ENCODE assay signal across 8 cellular contexts in genomic region chr12:106135781-106136180, GRCh38. TPM values are rescaled to one million over a fixed set of nuclear protein-coding genes. Genes with fewer than 3 reads are reported as not detected.
DNase-seq lines count a peak whose midpoint lies in the region; ATAC-seq and TF ChIP-seq lines count a peak whose summit lies in the region.

No MANE protein-coding gene starts in this region.

- no peaks in the 10 kb centered on the region for H3K9me3 ChIP-seq in mesodermal cell (ENCODE audit: control insufficient read depth, low read length)

- H3K27ac ChIP-seq in coronary artery = peak overlapping the region; percentile 97 to 98
- peak overlapping the region; percentile 6 for H3K27ac ChIP-seq in mesodermal cell (ENCODE audit: low read depth, low read length, severe bottlenecking)

- H3K4me3 Mint-ChIP-seq in natural killer cell treated with Interleukin-12 subunit alpha and Interleukin-12 subunit beta and Interleukin-15 and Interleukin-18, amount 100 ng/mL, for 72 hours = peak overlapping the region; percentile 46
- H3K4me3 Mint-ChIP-seq in natural killer cell = no peak overlapping the region

- no peaks in the 10 kb centered on the region for H3K9me3 Mint-ChIP-seq in natural killer cell treated with Interleukin-12 subunit alpha and Interleukin-12 subunit beta and Interleukin-15 and Interleukin-18, amount 100 ng/mL, for 72 hours
- no peaks in the 10 kb centered on the region for H3K9me3 Mint-ChIP-seq in natural killer cell

- H3K36me3 Mint-ChIP-seq in natural killer cell treated with Interleukin-12 subunit alpha and Interleukin-12 subunit beta and Interleukin-15 and Interleukin-18, amount 100 ng/mL, for 72 hours = peaks cover 5% of the 10 kb centered on the region
- no peaks in the 10 kb centered on the region for H3K36me3 Mint-ChIP-seq in natural killer cell

- intact Hi-C loops in natural killer cell (cut with micrococcal nuclease) = loop anchor here (1.0 to 2.0 kb wide), 2 partner anchors 431 to 715 kb away; no protein-coding TSS in a partner anchor

- ATAC-seq in natural killer cell treated with Interleukin-12 subunit alpha and Interleukin-12 subunit beta and Interleukin-15 and Interleukin-18, amount 100 ng/mL, for 72 hours = no peak
- ATAC-seq in natural killer cell (no peak), HG03039 (IDR thresholded peaks at IDR 0.05; ENCODE audit: unreplicated experiment) (no peak)
- no peak for ATAC-seq in stimulated activated naive CD8-positive, alpha-beta T cell treated with anti-CD3 and anti-CD28 coated beads, Interleukin-15, Interleukin-2, amounts not matched to agents 100 U/mL and 50 U/mL, for 24 hours

- DNase-seq in natural killer cell treated with Interleukin-12 subunit alpha and Interleukin-12 subunit beta and Interleukin-15 and Interleukin-18, amount 100 ng/mL, for 72 hours (ENCODE audit: low spot score) = no peak
- DNase-seq in natural killer cell = no peak
- DNase-seq in coronary artery (ENCODE audit: low spot score) = no peak
- no peak for DNase-seq in stimulated activated naive CD8-positive, alpha-beta T cell treated with anti-CD3 and anti-CD28 coated beads, Interleukin-15, Interleukin-2, amounts not matched to agents 100 U/mL and 50 U/mL, for 24 hours
- no peak for DNase-seq in T-helper 2 cell
- no peak for DNase-seq in NCI-H345 treated with DMSO at 0.1 percent for 48 hours (lab: John Stamatoyannopoulos, UW; ENCODE audit: unreplicated experiment)

- H3K4me3 ChIP-seq in coronary artery (peak overlapping the region; percentile 77), mesodermal cell (ENCODE audit: extremely low read depth, insufficient read depth, low read length, poor library complexity, severe bottlenecking) (peak overlapping the region; percentile 89)

- H3K27me3 Mint-ChIP-seq in natural killer cell treated with Interleukin-12 subunit alpha and Interleukin-12 subunit beta and Interleukin-15 and Interleukin-18, amount 100 ng/mL, for 72 hours = peaks cover 39 to 53% of the 10 kb centered on the region in 2 donors
- peaks cover 43 to 64% of the 10 kb centered on the region in 2 donors for H3K27me3 Mint-ChIP-seq in natural killer cell (ENCODE audit: low read depth in 2 of 2)

- H3K4me1 ChIP-seq in mesodermal cell (ENCODE audit: control insufficient read depth, insufficient read depth, low read length, poor library complexity, severe bottlenecking) = peaks cover 47% of the 10 kb centered on the region

- TF ChIP-seq CTCF in natural killer cell (IDR thresholded peaks at IDR 0.05) (no peak), coronary artery (IDR thresholded peaks at IDR 0.05) (no peak)

- peaks cover 16 to 47% of the 10 kb centered on the region in 2 donors for H3K4me1 Mint-ChIP-seq in natural killer cell treated with Interleukin-12 subunit alpha and Interleukin-12 subunit beta and Interleukin-15 and Interleukin-18, amount 100 ng/mL, for 72 hours (ENCODE audit: low read depth in 2 of 2)
- H3K4me1 Mint-ChIP-seq in natural killer cell = peaks cover 0 to 28% of the 10 kb centered on the region in 2 donors

- H3K27ac Mint-ChIP-seq in natural killer cell treated with Interleukin-12 subunit alpha and Interleukin-12 subunit beta and Interleukin-15 and Interleukin-18, amount 100 ng/mL, for 72 hours = peak overlapping the region in 1 of 2 donors; percentile 46
- no peak overlapping the region for H3K27ac Mint-ChIP-seq in natural killer cell

- WGBS in mesodermal cell (ENCODE audit: insufficient coverage in 2 of 2), 2 experiments = 38% methylated on average over 2 of the region's 4 CpGs; no CpG with 5 or more reads in 1 of the 2 experiments

- H3K36me3 ChIP-seq in mesodermal cell (ENCODE audit: control insufficient read depth, insufficient read depth, low read length) = peaks cover 22% of the 10 kb centered on the region

RNA-seq across cellular contexts. Expression of gene NUAK1, which starts 3.0 kb away (rescaled TPM):
- 1 to 10 TPM in 1 of 2 donors, under 1 TPM in 1; 0.05 to 1.6 TPM for total RNA-seq in natural killer cell treated with Interleukin-12 subunit alpha and Interleukin-12 subunit beta and Interleukin-15 and Interleukin-18, amount 100 ng/mL, for 72 hours
- total RNA-seq in natural killer cell = 10 to 100 TPM in 1 of 3 donors, 1 to 10 TPM in 2; 1.4 to 10.9 (median 3.4) TPM
- polyA plus RNA-seq in mesodermal cell (2013, experiment 1 of 2) = 22.5 TPM
- 20.5 TPM for polyA plus RNA-seq in mesodermal cell (2013, experiment 2 of 2)
